In the genomic region with DNA sequence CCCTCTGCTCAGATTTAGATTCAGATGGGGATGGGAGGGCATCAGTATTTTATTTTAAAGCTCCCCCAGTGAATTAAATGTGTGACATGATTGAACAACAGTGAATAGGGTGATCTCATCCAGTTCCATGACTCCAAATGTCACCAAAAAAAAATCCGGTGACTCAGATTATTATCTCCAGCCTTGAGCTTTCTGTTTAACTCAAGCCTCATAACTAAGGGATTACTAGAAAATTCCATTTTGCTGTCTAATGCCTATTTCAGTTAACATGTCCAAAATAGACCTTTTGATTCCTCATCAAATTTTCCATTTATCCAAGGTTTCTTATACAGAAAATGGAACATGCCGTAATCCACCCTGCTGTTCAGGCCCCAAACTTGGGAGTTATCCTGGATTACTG, we compare ENCODE assay signal across 20 cellular contexts.
DNase-seq lines count a peak whose midpoint lies in the region; ATAC-seq and TF ChIP-seq lines count a peak whose summit lies in the region.
"Had no signal": no experiment of that assay in that cellular context is flagged by ENCODE, and none has a peak within 500 bp of the region (broad histone marks: within the 10 kb centered on the region; RNA-seq: fewer than 3 reads in every experiment).

No MANE protein-coding gene starts in this region.

- no peak overlapping the region for H3K23ac ChIP-seq in mesendoderm (ENCODE audit: low read length)

- WGBS in mesendoderm (ENCODE audit: extremely low coverage, insufficient coverage, low lambda C conversion rate) = no CpG with 5 or more reads among the region's 2 CpGs

- no peak for TF ChIP-seq CTCF in A673 (conservative IDR thresholded peaks at IDR 0.05; ENCODE audit: low read depth, low read length)
- no peak for TF ChIP-seq CTCF in CD4-positive, alpha-beta T cell (IDR thresholded peaks at IDR 0.05)

- H3K36me3 Mint-ChIP-seq in stimulated activated naive B cell treated with anti-CD40 and anti-IgM and Interleukin-4, amounts not matched to agents 10 μg/mL and 1 μg/mL and 100 μg/mL, for 72 hours = no peaks in the 10 kb centered on the region
- no peaks in the 10 kb centered on the region for H3K36me3 Mint-ChIP-seq in CD4-positive, alpha-beta T cell (ENCODE audit: low read depth)
- H3K36me3 Mint-ChIP-seq: natural killer cell treated with Interleukin-12 subunit alpha and Interleukin-12 subunit beta and Interleukin-15 and Interleukin-18, amount 100 ng/mL, for 72 hours; stimulated activated effector memory CD8-positive, alpha-beta T cell treated with anti-CD3 and anti-CD28 coated beads, Interleukin-12 subunit alpha, Interleukin-12 subunit beta, amount 100 ng/mL, for 72 hours had no signal

- H4K5ac ChIP-seq in mesendoderm (ENCODE audit: low read length) = no peak overlapping the region

- no peak overlapping the region for H4K8ac ChIP-seq in mesendoderm (ENCODE audit: low read depth, low read length)

- no peak overlapping the region for H2AK5ac ChIP-seq in mesendoderm (ENCODE audit: low read length)

- no peaks in the 10 kb centered on the region for H3K79me1 ChIP-seq in mesendoderm (ENCODE audit: low read length)

- H2BK5ac ChIP-seq in mesendoderm (ENCODE audit: low read length) = no peak overlapping the region

- H2BK15ac ChIP-seq in mesendoderm (replicated peaks; ENCODE audit: low read depth) = no peak overlapping the region

- DNase-seq in A673 (ENCODE audit: low spot score) (peak; percentile 3), H4 (ENCODE audit: low spot score) (peak; percentile 4), astrocyte of the hippocampus (ENCODE audit: low read depth, low spot score) (peak; percentile 58), glomerular visceral epithelial cell (ENCODE audit: extremely low spot score) (peak; percentile 28), mesendoderm (no peak)
- no peak for DNase-seq in stimulated activated naive B cell treated with anti-CD40 and anti-IgM and Interleukin-4, amounts not matched to agents 10 μg/mL and 1 μg/mL and 100 μg/mL, for 72 hours
- DNase-seq in CD4-positive, alpha-beta T cell = no peak
- DNase-seq: activated naive CD4-positive, alpha-beta T cell treated with anti-CD3 and anti-CD28 coated beads for 36 hours; NCI-H1930; NCI-H526; RPMI8226; T-helper 1 cell had no signal

- H3K4me1 ChIP-seq in A673 (ENCODE audit: insufficient read depth, low read length, poor library complexity, severe bottlenecking) (no peaks in the 10 kb centered on the region), mesendoderm (ENCODE audit: control insufficient read depth, low read depth, low read length) (no peaks in the 10 kb centered on the region)
- H3K4me1 ChIP-seq: A549, right atrium auricular region had no signal

- H3K36me3 ChIP-seq in A673 (ENCODE audit: insufficient read depth, low read length, poor library complexity, severe bottlenecking) (no peaks in the 10 kb centered on the region), mesendoderm (ENCODE audit: control insufficient read depth, insufficient read depth, low read length) (no peaks in the 10 kb centered on the region)
- H3K36me3 ChIP-seq: right atrium auricular region had no signal

- H3K18ac ChIP-seq in mesendoderm (ENCODE audit: low read length) = no peak overlapping the region

- H3K27me3 ChIP-seq in A673 (replicated peaks; ENCODE audit: insufficient read depth, low read depth, low read length, poor library complexity) = no peaks in the 10 kb centered on the region
- no peaks in the 10 kb centered on the region for H3K27me3 ChIP-seq in CD4-positive, alpha-beta T cell (ENCODE audit: control insufficient read depth, insufficient read depth, low read length)
- no peaks in the 10 kb centered on the region for H3K27me3 ChIP-seq in mesendoderm (ENCODE audit: insufficient read depth, low read length, poor library complexity)

- H3K4me3 Mint-ChIP-seq in stimulated activated naive B cell treated with anti-CD40 and anti-IgM and Interleukin-4, amounts not matched to agents 10 μg/mL and 1 μg/mL and 100 μg/mL, for 72 hours = no peak overlapping the region
- no peak overlapping the region for H3K4me3 Mint-ChIP-seq in CD4-positive, alpha-beta T cell
- H3K4me3 Mint-ChIP-seq: activated naive CD4-positive, alpha-beta T cell treated with anti-CD3 and anti-CD28 coated beads for 36 hours; central memory CD8-positive, alpha-beta T cell; natural killer cell treated with Interleukin-12 subunit alpha and Interleukin-12 subunit beta and Interleukin-15 and Interleukin-18, amount 100 ng/mL, for 72 hours; stimulated activated effector memory CD8-positive, alpha-beta T cell treated with anti-CD3 and anti-CD28 coated beads, Interleukin-12 subunit alpha, Interleukin-12 subunit beta, amount 100 ng/mL, for 72 hours had no signal

- no peak overlapping the region for H3K4ac ChIP-seq in mesendoderm (ENCODE audit: low read depth, low read length)

- POLR2A ChIA-PET in A673 (lab: Charles Lee; ENCODE audit: low non-redundant PET) = no interaction called here
- POLR2A ChIA-PET in CD4-positive, alpha-beta T cell (lab: Charles Lee) = no interaction called here

- H3K4me2 ChIP-seq in mesendoderm (ENCODE audit: low read length) = no peak overlapping the region
- H3K4me2 ChIP-seq: A549 had no signal

- no peaks in the 10 kb centered on the region for H3K9me3 ChIP-seq in A673 (ENCODE audit: low read depth, low read length, poor library complexity, severe bottlenecking)
- H3K9me3 ChIP-seq in CD4-positive, alpha-beta T cell (ENCODE audit: control insufficient read depth, low read length) = no peaks in the 10 kb centered on the region
- H3K9me3 ChIP-seq: A549, right atrium auricular region had no signal

- no peaks in the 10 kb centered on the region for H3K27me3 Mint-ChIP-seq in stimulated activated naive B cell treated with anti-CD40 and anti-IgM and Interleukin-4, amounts not matched to agents 10 μg/mL and 1 μg/mL and 100 μg/mL, for 72 hours
- no peaks in the 10 kb centered on the region for H3K27me3 Mint-ChIP-seq in CD4-positive, alpha-beta T cell
- H3K27me3 Mint-ChIP-seq: central memory CD8-positive, alpha-beta T cell had no signal

- no peaks in the 10 kb centered on the region for H3K9me3 Mint-ChIP-seq in stimulated activated naive B cell treated with anti-CD40 and anti-IgM and Interleukin-4, amounts not matched to agents 10 μg/mL and 1 μg/mL and 100 μg/mL, for 72 hours
- no peaks in the 10 kb centered on the region for H3K9me3 Mint-ChIP-seq in CD4-positive, alpha-beta T cell

- CTCF ChIA-PET in A673 (lab: Charles Lee) = no interaction called here
- CTCF ChIA-PET in CD4-positive, alpha-beta T cell (lab: Charles Lee) = no interaction called here

- no peak overlapping the region for H2BK120ac ChIP-seq in mesendoderm (ENCODE audit: low read depth, low read length)

- H3K4me1 Mint-ChIP-seq in stimulated activated naive B cell treated with anti-CD40 and anti-IgM and Interleukin-4, amounts not matched to agents 10 μg/mL and 1 μg/mL and 100 μg/mL, for 72 hours = no peaks in the 10 kb centered on the region
- H3K4me1 Mint-ChIP-seq in CD4-positive, alpha-beta T cell (ENCODE audit: low read depth) = no peaks in the 10 kb centered on the region
- H3K4me1 Mint-ChIP-seq: central memory CD8-positive, alpha-beta T cell; stimulated activated effector memory CD8-positive, alpha-beta T cell treated with anti-CD3 and anti-CD28 coated beads, Interleukin-12 subunit alpha, Interleukin-12 subunit beta, amount 100 ng/mL, for 72 hours had no signal

- no peak overlapping the region for H3K27ac Mint-ChIP-seq in stimulated activated naive B cell treated with anti-CD40 and anti-IgM and Interleukin-4, amounts not matched to agents 10 μg/mL and 1 μg/mL and 100 μg/mL, for 72 hours
- H3K27ac Mint-ChIP-seq in CD4-positive, alpha-beta T cell = no peak overlapping the region
- H3K27ac Mint-ChIP-seq: activated naive CD4-positive, alpha-beta T cell treated with anti-CD3 and anti-CD28 coated beads for 36 hours; natural killer cell treated with Interleukin-12 subunit alpha and Interleukin-12 subunit beta and Interleukin-15 and Interleukin-18, amount 100 ng/mL, for 72 hours; stimulated activated effector memory CD8-positive, alpha-beta T cell treated with anti-CD3 and anti-CD28 coated beads, Interleukin-12 subunit alpha, Interleukin-12 subunit beta, amount 100 ng/mL, for 72 hours had no signal

- H3K79me2 ChIP-seq in mesendoderm (ENCODE audit: control insufficient read depth, insufficient read depth, low read length) = no peaks in the 10 kb centered on the region

- intact Hi-C loops in A673 (cut with micrococcal nuclease; ENCODE audit: unreplicated experiment) = no loop called here
- intact Hi-C loops in CD4-positive, alpha-beta T cell (cut with DNase I, micrococcal nuclease) = no loop called here

- no peak for ATAC-seq in stimulated activated naive B cell treated with anti-CD40 and anti-IgM and Interleukin-4, amounts not matched to agents 10 μg/mL and 1 μg/mL and 100 μg/mL, for 72 hours (replicated peaks)
- ATAC-seq in CD4-positive, alpha-beta T cell (ENCODE audit: poor library complexity) = no peak
- ATAC-seq in GM18498 (IDR thresholded peaks at IDR 0.05; ENCODE audit: unreplicated experiment) = no peak
- ATAC-seq: A549; HCT116; natural killer cell treated with Interleukin-12 subunit alpha and Interleukin-12 subunit beta and Interleukin-15 and Interleukin-18, amount 100 ng/mL, for 72 hours; stimulated activated effector memory CD8-positive, alpha-beta T cell treated with anti-CD3 and anti-CD28 coated beads, Interleukin-12 subunit alpha, Interleukin-12 subunit beta, amount 100 ng/mL, for 72 hours had no signal

- H3K56ac ChIP-seq in mesendoderm (ENCODE audit: low read length) = no peak overlapping the region

- H3K27ac ChIP-seq in A673 (ENCODE audit: low read depth, low read length, poor library complexity, severe bottlenecking) (no peak overlapping the region), mesendoderm (ENCODE audit: low read depth, low read length) (no peak overlapping the region)
- no peak overlapping the region for H3K27ac ChIP-seq in CD4-positive, alpha-beta T cell (ENCODE audit: low read depth, low read length)
- H3K27ac ChIP-seq: A549, HL-60, right atrium auricular region had no signal

- H3K4me3 ChIP-seq in A673 (ENCODE audit: low read depth, low read length, poor library complexity, severe bottlenecking) = no peak overlapping the region
- no peak overlapping the region for H3K4me3 ChIP-seq in mesendoderm (ENCODE audit: low read length)
- H3K4me3 ChIP-seq: A549, right atrium auricular region had no signal

- H3K9ac ChIP-seq in mesendoderm (ENCODE audit: low read length) = no peak overlapping the region

- no TSS peak for BruUV-seq in A673 (replicated peaks; lab: Mats Ljungman, UMichigan)

Comparison
In these comparisons a context has a peak if more than half of its experiments do, and no peak if none do; other contexts are left out.
1. DNase-seq: peak in A673 (single experiment), H4 (single experiment), astrocyte of the hippocampus (single experiment) and glomerular visceral epithelial cell (single experiment); none in stimulated activated naive B cell treated with anti-CD40 and anti-IgM and Interleukin-4, amounts not matched to agents 10 μg/mL and 1 μg/mL and 100 μg/mL, for 72 hours (single experiment), CD4-positive, alpha-beta T cell (0 of 10) and mesendoderm (single experiment).